ENCODE assay signal across 1 cellular context in the genomic region with DNA sequence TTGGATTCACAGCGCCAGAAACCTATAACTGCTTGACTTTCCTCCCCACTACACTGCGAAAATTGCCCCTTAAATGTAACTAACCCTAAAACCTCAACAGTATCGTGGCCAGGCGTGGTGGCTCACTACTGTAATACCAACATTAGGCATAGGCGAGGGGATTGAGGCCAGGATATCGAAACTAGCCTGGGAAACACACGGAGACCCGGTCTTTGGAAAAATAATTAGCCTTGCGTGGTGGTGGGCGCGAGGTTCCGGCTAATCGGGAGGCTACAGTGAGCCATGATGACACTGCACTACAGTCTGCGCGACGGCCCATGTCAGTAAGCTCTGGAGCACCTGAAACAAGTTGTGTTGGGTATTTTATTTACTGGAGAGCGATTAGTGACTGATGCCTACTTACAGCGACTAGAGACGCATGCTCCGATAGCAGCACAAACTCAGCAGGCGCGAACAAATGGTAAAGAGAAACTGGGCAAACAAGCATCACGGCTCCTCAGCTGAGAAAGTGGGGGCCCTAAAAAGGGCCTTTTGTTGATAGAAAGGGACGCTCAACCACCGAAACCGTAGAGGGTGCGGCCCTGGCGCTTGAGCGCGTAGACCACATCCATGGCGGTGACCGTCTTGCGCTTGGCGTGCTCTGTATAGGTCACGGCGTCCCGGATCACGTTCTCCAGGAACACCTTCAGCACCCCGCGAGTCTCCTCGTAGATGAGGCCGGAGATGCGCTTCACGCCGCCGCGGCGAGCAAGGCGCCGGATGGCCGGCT.
TF ChIP-seq lines count a peak whose summit lies in the region.

No MANE protein-coding gene starts in this region.

TF ChIP-seq in HepG2, 621 proteins besides CTCF, POLR2A, EP300 and RAD21 (continued from another document and continues in another):
- TF ChIP-seq, protein P1, sequence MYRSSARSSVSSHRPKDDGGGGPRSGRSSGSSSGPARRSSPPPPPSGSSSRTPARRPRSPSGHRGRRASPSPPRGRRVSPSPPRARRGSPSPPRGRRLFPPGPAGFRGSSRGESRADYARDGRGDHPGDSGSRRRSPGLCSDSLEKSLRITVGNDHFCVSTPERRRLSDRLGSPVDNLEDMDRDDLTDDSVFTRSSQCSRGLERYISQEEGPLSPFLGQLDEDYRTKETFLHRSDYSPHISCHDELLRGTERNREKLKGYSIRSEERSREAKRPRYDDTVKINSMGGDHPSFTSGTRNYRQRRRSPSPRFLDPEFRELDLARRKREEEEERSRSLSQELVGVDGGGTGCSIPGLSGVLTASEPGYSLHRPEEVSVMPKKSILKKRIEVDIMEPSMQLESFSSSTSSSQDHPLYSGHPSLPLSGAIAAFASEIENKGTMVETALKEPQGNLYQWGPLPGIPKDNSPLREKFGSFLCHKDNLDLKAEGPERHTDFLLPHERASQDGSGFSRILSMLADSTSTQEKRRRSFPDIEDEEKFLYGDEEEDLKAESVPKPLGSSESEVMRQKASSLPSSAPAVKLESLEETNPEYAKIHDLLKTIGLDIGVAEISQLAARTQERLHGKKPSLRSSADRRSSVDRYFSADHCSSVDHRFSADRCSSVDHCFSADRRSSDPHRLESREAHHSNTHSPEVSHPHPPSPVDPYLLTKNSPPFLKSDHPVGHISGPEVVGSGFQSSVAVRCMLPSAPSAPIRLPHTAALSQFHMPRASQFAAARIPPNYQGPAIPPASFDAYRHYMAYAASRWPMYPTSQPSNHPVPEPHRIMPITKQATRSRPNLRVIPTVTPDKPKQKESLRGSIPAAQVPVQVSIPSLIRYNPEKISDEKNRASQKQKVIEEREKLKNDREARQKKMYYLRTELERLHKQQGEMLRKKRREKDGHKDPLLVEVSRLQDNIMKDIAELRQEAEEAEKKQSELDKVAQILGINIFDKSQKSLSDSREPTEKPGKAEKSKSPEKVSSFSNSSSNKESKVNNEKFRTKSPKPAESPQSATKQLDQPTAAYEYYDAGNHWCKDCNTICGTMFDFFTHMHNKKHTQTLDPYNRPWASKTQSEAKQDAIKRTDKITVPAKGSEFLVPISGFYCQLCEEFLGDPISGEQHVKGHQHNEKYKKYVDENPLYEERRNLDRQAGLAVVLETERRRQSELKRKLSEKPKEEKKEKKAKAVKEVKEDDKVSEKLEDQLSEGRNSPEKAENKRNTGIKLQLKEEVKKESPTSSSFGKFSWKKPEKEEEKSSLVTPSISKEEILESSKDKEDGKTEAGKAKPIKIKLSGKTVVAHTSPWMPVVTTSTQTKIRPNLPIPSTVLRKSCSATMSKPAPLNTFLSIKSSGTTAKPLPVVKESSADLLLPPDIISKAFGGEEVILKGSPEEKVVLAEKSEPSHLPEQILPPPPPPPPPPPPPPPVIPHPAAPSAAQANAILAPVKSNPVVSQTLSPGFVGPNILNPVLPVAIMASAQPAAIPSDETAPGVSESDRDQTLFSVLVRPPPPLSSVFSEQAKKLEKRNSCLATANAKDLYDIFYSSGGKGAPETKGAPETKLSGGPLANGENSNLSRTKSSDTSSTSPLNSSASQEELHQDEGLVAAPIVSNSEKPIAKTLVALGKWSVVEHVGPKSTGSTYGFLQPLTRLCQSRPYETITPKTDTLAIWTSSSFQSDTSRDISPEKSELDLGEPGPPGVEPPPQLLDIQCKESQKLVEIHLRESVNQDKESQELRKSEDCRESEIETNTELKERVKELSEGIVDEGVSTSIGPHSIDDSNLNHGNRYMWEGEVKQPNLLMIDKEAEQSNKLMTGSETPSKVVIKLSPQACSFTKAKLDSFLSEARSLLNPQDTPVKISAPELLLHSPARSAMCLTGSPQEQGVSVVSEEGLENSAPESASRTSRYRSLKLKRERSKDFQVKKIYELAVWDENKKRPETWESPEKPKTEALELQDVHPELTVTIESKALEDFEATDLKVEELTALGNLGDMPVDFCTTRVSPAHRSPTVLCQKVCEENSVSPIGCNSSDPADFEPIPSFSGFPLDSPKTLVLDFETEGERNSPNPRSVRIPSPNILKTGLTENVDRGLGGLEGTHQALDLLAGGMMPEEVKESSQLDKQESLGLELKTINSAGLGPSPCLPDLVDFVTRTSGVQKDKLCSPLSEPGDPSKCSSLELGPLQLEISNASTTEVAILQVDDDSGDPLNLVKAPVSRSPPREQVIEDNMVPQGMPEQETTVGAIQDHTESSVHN (CRISPR knock-in tag; IDR thresholded peaks at IDR 0.05): 0 out of 2 replicates have a peak, but pooled peaks have one; percentile 56
- TF ChIP-seq, protein P2, sequence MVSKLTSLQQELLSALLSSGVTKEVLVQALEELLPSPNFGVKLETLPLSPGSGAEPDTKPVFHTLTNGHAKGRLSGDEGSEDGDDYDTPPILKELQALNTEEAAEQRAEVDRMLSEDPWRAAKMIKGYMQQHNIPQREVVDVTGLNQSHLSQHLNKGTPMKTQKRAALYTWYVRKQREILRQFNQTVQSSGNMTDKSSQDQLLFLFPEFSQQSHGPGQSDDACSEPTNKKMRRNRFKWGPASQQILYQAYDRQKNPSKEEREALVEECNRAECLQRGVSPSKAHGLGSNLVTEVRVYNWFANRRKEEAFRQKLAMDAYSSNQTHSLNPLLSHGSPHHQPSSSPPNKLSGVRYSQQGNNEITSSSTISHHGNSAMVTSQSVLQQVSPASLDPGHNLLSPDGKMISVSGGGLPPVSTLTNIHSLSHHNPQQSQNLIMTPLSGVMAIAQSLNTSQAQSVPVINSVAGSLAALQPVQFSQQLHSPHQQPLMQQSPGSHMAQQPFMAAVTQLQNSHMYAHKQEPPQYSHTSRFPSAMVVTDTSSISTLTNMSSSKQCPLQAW (CRISPR knock-in tag; IDR thresholded peaks at IDR 0.05): peak; percentile 31; the same call in 1 of the 2 replicates
- TF ChIP-seq POLR2G (IDR thresholded peaks at IDR 0.05; ENCODE audit: low read depth, low read length) (peak; percentile 97), ISX (CRISPR knock-in tag; conservative IDR thresholded peaks at IDR 0.05) (peak; percentile 70; the same call in 1 of the 2 replicates), MED1 (CRISPR knock-in tag; IDR thresholded peaks at IDR 0.05) (0 out of 2 replicates have a peak, but pooled peaks have one; percentile 26), ZNF891 (CRISPR knock-in tag; IDR thresholded peaks at IDR 0.05) (peak; percentile 18; the same call in 1 of the 2 replicates), NFE2 (CRISPR knock-in tag; IDR thresholded peaks at IDR 0.05) (peak; percentile 37; the same call in 1 of the 2 replicates), ZNF234 (CRISPR knock-in tag; conservative IDR thresholded peaks at IDR 0.05) (0 out of 2 replicates have a peak, but pooled peaks have one; percentile 58), FOXJ3 (CRISPR knock-in tag; IDR thresholded peaks at IDR 0.05; ENCODE audit: borderline replicate concordance) (0 out of 2 replicates have a peak, but pooled peaks have one; percentile 32), PHF21A (CRISPR knock-in tag; IDR thresholded peaks at IDR 0.05) (peak; percentile 40; the same call in 1 of the 2 replicates), BRD4 (CRISPR knock-in tag; IDR thresholded peaks at IDR 0.05) (0 out of 2 replicates have a peak, but pooled peaks have one; percentile 34), ZSCAN29 (CRISPR knock-in tag; conservative IDR thresholded peaks at IDR 0.05) (0 out of 2 replicates have a peak, but pooled peaks have one; percentile 29)
- TF ChIP-seq, protein P3, sequence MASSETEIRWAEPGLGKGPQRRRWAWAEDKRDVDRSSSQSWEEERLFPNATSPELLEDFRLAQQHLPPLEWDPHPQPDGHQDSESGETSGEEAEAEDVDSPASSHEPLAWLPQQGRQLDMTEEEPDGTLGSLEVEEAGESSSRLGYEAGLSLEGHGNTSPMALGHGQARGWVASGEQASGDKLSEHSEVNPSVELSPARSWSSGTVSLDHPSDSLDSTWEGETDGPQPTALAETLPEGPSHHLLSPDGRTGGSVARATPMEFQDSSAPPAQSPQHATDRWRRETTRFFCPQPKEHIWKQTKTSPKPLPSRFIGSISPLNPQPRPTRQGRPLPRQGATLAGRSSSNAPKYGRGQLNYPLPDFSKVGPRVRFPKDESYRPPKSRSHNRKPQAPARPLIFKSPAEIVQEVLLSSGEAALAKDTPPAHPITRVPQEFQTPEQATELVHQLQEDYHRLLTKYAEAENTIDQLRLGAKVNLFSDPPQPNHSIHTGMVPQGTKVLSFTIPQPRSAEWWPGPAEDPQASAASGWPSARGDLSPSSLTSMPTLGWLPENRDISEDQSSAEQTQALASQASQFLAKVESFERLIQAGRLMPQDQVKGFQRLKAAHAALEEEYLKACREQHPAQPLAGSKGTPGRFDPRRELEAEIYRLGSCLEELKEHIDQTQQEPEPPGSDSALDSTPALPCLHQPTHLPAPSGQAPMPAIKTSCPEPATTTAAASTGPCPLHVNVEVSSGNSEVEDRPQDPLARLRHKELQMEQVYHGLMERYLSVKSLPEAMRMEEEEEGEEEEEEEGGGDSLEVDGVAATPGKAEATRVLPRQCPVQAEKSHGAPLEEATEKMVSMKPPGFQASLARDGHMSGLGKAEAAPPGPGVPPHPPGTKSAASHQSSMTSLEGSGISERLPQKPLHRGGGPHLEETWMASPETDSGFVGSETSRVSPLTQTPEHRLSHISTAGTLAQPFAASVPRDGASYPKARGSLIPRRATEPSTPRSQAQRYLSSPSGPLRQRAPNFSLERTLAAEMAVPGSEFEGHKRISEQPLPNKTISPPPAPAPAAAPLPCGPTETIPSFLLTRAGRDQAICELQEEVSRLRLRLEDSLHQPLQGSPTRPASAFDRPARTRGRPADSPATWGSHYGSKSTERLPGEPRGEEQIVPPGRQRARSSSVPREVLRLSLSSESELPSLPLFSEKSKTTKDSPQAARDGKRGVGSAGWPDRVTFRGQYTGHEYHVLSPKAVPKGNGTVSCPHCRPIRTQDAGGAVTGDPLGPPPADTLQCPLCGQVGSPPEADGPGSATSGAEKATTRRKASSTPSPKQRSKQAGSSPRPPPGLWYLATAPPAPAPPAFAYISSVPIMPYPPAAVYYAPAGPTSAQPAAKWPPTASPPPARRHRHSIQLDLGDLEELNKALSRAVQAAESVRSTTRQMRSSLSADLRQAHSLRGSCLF (CRISPR knock-in tag; IDR thresholded peaks at IDR 0.05; ENCODE audit: borderline replicate concordance): 0 out of 2 replicates have a peak, but pooled peaks have one; percentile 81
- TF ChIP-seq, protein P4, sequence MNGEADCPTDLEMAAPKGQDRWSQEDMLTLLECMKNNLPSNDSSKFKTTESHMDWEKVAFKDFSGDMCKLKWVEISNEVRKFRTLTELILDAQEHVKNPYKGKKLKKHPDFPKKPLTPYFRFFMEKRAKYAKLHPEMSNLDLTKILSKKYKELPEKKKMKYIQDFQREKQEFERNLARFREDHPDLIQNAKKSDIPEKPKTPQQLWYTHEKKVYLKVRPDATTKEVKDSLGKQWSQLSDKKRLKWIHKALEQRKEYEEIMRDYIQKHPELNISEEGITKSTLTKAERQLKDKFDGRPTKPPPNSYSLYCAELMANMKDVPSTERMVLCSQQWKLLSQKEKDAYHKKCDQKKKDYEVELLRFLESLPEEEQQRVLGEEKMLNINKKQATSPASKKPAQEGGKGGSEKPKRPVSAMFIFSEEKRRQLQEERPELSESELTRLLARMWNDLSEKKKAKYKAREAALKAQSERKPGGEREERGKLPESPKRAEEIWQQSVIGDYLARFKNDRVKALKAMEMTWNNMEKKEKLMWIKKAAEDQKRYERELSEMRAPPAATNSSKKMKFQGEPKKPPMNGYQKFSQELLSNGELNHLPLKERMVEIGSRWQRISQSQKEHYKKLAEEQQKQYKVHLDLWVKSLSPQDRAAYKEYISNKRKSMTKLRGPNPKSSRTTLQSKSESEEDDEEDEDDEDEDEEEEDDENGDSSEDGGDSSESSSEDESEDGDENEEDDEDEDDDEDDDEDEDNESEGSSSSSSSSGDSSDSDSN (CRISPR knock-in tag; IDR thresholded peaks at IDR 0.05): peak; percentile 49; the same call in 1 of the 2 replicates
- TF ChIP-seq, protein P5, sequence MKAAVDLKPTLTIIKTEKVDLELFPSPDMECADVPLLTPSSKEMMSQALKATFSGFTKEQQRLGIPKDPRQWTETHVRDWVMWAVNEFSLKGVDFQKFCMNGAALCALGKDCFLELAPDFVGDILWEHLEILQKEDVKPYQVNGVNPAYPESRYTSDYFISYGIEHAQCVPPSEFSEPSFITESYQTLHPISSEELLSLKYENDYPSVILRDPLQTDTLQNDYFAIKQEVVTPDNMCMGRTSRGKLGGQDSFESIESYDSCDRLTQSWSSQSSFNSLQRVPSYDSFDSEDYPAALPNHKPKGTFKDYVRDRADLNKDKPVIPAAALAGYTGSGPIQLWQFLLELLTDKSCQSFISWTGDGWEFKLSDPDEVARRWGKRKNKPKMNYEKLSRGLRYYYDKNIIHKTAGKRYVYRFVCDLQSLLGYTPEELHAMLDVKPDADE (CRISPR knock-in tag; IDR thresholded peaks at IDR 0.05): 0 out of 2 replicates have a peak, but pooled peaks have one; percentile 30
